ENCODE assay signal across 3 cellular contexts in genomic region chr7:2479276-2480070, GRCh38.
A peak's percentile ranks its signal among the peaks of the same experiment; 100 is the strongest.
TF ChIP-seq lines count a peak whose summit lies in the region.

No MANE protein-coding gene starts in this region.

TF ChIP-seq in HEK293, 187 proteins besides CTCF, POLR2A, EP300 and RAD21:
- TF ChIP-seq ZNF324 (tag by site-specific recombination; IDR thresholded peaks at IDR 0.05) (no peak), INSM2 (tag by site-specific recombination; IDR thresholded peaks at IDR 0.05) (no peak), PATZ1 (tag by site-specific recombination; IDR thresholded peaks at IDR 0.05) (no peak), ZSCAN5A (tag by site-specific recombination; IDR thresholded peaks at IDR 0.05) (no peak), ZNF558 (tag by site-specific recombination; IDR thresholded peaks at IDR 0.05) (no peak), HOXD13 (CRISPR knock-in tag; IDR thresholded peaks at IDR 0.05; ENCODE audit: borderline replicate concordance) (no peak), ZFP3 (tag by site-specific recombination; IDR thresholded peaks at IDR 0.05; ENCODE audit: low read depth) (peak; percentile 72)

TF ChIP-seq in HepG2, 621 proteins besides CTCF, POLR2A, EP300 and RAD21:
- no peak for TF ChIP-seq KLF15 (CRISPR knock-in tag; IDR thresholded peaks at IDR 0.05; ENCODE audit: borderline replicate concordance)
- peak; percentile 66 for TF ChIP-seq ZNF629 (CRISPR knock-in tag; conservative IDR thresholded peaks at IDR 0.05)

TF ChIP-seq in GM12891, 5 proteins besides CTCF, POLR2A, EP300 and RAD21:
- TF ChIP-seq PAX5 (IDR thresholded peaks at IDR 0.05; ENCODE audit: insufficient read depth, low read length, severe bottlenecking) (no peak), POU2F2 (IDR thresholded peaks at IDR 0.05; ENCODE audit: low read depth, low read length) (no peak), TAF1 (IDR thresholded peaks at IDR 0.05; ENCODE audit: low read depth, low read length) (no peak), POLR2AphosphoS5 (IDR thresholded peaks at IDR 0.05; ENCODE audit: low read depth, low read length) (no peak), SPI1 (IDR thresholded peaks at IDR 0.05; ENCODE audit: low read depth, low read length) (no peak)
